Comparison of ENCODE assay signal across 9 cellular contexts in the genomic region with DNA sequence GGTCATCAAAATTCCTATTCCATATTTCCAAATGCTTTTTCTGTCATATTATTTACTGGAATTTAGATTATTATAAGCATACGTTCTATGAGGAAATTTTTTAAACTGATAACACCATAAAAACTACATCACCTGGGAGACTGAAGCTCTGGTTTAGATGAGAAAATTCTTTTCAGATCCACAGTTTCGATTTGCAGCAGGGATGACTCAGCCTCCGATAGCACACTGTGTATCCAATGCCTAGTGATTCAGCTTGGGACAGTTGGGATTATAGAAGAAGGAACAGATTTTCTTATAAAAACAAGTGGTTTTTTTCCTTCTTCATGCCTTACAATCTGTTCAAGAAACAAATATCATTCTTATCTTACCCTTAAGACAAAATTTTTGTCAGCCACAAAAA.
A peak's percentile ranks its signal among the peaks of the same experiment; 100 is the strongest.
DNase-seq lines count a peak whose midpoint lies in the region; ATAC-seq and TF ChIP-seq lines count a peak whose summit lies in the region.
"Had no signal": no experiment of that assay in that cellular context is flagged by ENCODE, and none has a peak within 500 bp of the region (broad histone marks: within the 10 kb centered on the region; RNA-seq: fewer than 3 reads in every experiment).

No MANE protein-coding gene starts in this region.

- DNase-seq in AG08395 (ENCODE audit: low spot score) (peak; percentile 47), NCI-H146 treated with DMSO at 0.1 percent for 48 hours (lab: John Stamatoyannopoulos, UW; ENCODE audit: unreplicated experiment) (peak; percentile 21), choroid plexus epithelial cell (ENCODE audit: low read depth) (peak; percentile 83), activated T-cell treated with anti-CD3 and anti-CD28 coated beads for 4 hours (no peak), NCI-H2107 treated with DMSO at 0.1 percent for 48 hours (lab: John Stamatoyannopoulos, UW; ENCODE audit: unreplicated experiment) (no peak)

- no peak overlapping the region for H3K9ac ChIP-seq in mucosa of rectum (ENCODE audit: low read depth in 1 of 2, low read length in 2 of 2)

- H3K4me3 ChIP-seq in choroid plexus epithelial cell (ENCODE audit: low read depth, low read length) (peak overlapping the region; percentile 47), mucosa of rectum (ENCODE audit: low read length in 2 of 2) (peak overlapping the region; percentile 35 to 39)

- H3K9me3 ChIP-seq in mucosa of rectum (ENCODE audit: control insufficient read depth in 2 of 2, low read length in 2 of 2), result no peaks in the 10 kb centered on the region

- H3K36me3 ChIP-seq in mucosa of rectum (ENCODE audit: control insufficient read depth in 2 of 2, insufficient read depth in 2 of 2, low read length in 2 of 2), result no peaks in the 10 kb centered on the region

- TF ChIP-seq CTCF in choroid plexus epithelial cell (conservative IDR thresholded peaks at IDR 0.05; ENCODE audit: low read depth, low read length), result no peak

- no peak overlapping the region for H3K27ac ChIP-seq in mucosa of rectum (ENCODE audit: low read depth in 2 of 2, low read length in 2 of 2)
- H3K27ac ChIP-seq: HL-60 had no signal

- H3K4me1 ChIP-seq in mucosa of rectum (ENCODE audit: control insufficient read depth in 2 of 2, insufficient read depth in 2 of 2, low read length in 2 of 2), result no peaks in the 10 kb centered on the region

- no peaks in the 10 kb centered on the region for H3K27me3 ChIP-seq in mucosa of rectum (ENCODE audit: control insufficient read depth in 2 of 2, insufficient read depth in 2 of 2, low read length in 2 of 2)

- ATAC-seq in GM18858 (IDR thresholded peaks at IDR 0.05; ENCODE audit: unreplicated experiment), result no peak
- ATAC-seq in GM18867 (IDR thresholded peaks at IDR 0.05; ENCODE audit: unreplicated experiment), result no peak

Comparison
In these comparisons a context has a peak if more than half of its experiments do, and no peak if none do; other contexts are left out.
1. DNase-seq: peak in AG08395 (single experiment), NCI-H146 treated with DMSO at 0.1 percent for 48 hours (single experiment) and choroid plexus epithelial cell (single experiment); none in activated T-cell treated with anti-CD3 and anti-CD28 coated beads for 4 hours (single experiment) and NCI-H2107 treated with DMSO at 0.1 percent for 48 hours (single experiment).